1 cellular context compared by ENCODE assay signal in the genomic region with DNA sequence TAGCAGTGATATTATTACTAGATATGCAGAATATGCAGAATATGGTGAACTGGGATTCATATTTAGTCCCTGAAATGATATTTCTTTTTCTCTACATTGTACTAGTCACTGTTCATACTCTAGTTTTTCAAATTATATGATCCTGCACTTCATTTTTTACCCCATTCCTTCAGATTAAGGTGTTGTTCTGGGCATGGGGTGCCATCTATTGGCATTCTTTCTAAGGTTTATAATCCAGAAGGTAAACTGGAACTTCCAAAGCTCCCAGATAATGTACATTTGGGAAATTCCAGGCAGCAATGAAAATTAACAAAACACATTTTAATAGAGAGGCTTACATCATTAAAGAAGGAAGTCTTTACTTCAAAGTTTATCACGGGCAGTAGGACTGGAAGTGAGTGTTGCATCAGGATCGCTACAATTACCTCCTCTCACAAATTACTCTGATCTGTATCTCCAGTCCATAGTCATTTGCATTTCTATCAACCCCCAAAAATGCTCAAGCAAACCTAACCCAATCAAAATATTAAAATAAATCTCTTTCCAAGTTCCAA.
TF ChIP-seq lines count a peak whose summit lies in the region.

No MANE protein-coding gene starts in this region.

TF ChIP-seq in Ishikawa, 13 proteins besides CTCF, POLR2A, EP300 and RAD21 (continued from another document):
- TF ChIP-seq, protein P1, sequence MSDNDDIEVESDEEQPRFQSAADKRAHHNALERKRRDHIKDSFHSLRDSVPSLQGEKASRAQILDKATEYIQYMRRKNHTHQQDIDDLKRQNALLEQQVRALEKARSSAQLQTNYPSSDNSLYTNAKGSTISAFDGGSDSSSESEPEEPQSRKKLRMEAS (IDR thresholded peaks at IDR 0.05), result no peak
